1 cellular context compared by ENCODE assay signal in the genomic region with DNA sequence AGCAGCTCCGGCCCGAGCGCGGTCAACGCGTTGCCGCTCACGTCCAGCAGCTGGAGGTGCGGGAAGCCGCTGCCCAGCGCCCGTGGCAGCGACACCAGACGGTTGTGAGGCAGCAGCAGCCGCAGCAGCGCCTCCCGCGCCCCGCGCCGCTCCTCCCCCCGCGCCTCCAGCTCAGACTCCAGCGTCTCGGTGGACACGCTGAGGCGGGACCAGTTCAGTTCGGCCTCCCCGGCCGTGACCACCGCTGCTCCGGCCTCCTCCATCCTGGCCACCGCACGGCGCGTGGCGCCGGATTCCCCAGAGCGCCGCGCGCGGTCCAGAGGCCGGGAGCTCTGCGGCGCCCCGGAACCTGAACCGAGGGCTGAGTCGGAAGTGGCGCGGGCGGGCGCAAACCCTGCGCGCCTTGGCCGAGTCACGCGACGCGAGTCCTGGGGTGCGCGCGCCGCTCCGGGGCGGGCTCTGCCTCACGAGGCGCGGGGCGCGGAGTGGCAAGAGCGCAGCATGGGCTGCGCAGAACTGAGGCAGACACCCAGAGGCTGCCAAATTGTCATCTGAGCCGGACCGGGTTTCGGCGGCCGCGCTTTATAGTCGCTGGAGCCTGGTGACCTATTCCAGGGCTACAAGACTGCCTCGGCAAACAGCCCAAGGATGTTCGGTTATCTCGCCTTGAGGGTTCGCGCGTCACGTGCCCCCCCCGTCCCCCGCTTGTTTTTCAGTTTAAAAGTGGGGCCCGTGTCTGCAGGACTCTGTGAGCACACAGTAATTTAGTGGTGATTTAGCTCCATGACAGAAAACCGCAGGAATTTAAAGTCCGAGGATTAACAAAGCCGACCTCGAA.
TF ChIP-seq lines count a peak whose summit lies in the region.

A gene (minus strand): TSS at position 374 of the 838 bp plus-strand sequence. CDS start 111 bp downstream, at position 263.

TF ChIP-seq in HepG2, 621 proteins besides CTCF, POLR2A, EP300 and RAD21 (continued from another document and continues in another):
- TF ChIP-seq, protein P1, sequence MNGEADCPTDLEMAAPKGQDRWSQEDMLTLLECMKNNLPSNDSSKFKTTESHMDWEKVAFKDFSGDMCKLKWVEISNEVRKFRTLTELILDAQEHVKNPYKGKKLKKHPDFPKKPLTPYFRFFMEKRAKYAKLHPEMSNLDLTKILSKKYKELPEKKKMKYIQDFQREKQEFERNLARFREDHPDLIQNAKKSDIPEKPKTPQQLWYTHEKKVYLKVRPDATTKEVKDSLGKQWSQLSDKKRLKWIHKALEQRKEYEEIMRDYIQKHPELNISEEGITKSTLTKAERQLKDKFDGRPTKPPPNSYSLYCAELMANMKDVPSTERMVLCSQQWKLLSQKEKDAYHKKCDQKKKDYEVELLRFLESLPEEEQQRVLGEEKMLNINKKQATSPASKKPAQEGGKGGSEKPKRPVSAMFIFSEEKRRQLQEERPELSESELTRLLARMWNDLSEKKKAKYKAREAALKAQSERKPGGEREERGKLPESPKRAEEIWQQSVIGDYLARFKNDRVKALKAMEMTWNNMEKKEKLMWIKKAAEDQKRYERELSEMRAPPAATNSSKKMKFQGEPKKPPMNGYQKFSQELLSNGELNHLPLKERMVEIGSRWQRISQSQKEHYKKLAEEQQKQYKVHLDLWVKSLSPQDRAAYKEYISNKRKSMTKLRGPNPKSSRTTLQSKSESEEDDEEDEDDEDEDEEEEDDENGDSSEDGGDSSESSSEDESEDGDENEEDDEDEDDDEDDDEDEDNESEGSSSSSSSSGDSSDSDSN (CRISPR knock-in tag; IDR thresholded peaks at IDR 0.05) = peak; percentile 99
- TF ChIP-seq, protein P2, sequence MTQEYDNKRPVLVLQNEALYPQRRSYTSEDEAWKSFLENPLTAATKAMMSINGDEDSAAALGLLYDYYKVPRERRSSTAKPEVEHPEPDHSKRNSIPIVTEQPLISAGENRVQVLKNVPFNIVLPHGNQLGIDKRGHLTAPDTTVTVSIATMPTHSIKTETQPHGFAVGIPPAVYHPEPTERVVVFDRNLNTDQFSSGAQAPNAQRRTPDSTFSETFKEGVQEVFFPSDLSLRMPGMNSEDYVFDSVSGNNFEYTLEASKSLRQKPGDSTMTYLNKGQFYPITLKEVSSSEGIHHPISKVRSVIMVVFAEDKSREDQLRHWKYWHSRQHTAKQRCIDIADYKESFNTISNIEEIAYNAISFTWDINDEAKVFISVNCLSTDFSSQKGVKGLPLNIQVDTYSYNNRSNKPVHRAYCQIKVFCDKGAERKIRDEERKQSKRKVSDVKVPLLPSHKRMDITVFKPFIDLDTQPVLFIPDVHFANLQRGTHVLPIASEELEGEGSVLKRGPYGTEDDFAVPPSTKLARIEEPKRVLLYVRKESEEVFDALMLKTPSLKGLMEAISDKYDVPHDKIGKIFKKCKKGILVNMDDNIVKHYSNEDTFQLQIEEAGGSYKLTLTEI (CRISPR knock-in tag; conservative IDR thresholded peaks at IDR 0.05) = no peak
- TF ChIP-seq HOXA7 (CRISPR knock-in tag; IDR thresholded peaks at IDR 0.05) = no peak; the same call in 1 of the 2 replicates
- TF ChIP-seq TEAD2 (CRISPR knock-in tag; IDR thresholded peaks at IDR 0.05) = no peak
- TF ChIP-seq TMF1 (CRISPR knock-in tag; IDR thresholded peaks at IDR 0.05; ENCODE audit: low read depth) = no peak
- TF ChIP-seq EZH2 (conservative IDR thresholded peaks at IDR 0.05; ENCODE audit: low read depth, low read length) = no peak
- TF ChIP-seq MXD4 (CRISPR knock-in tag; IDR thresholded peaks at IDR 0.05) = peak; percentile 67; the same call in 1 of the 2 replicates
- peak; percentile 91 for TF ChIP-seq PHF8 (CRISPR knock-in tag; IDR thresholded peaks at IDR 0.05)
- peak; percentile 87 for TF ChIP-seq GABPA (IDR thresholded peaks at IDR 0.05; ENCODE audit: low read depth, low read length)
- TF ChIP-seq GABPA (CRISPR knock-in tag; IDR thresholded peaks at IDR 0.05; ENCODE audit: low read depth) = peak; percentile 79
- no peak for TF ChIP-seq ZNF180 (CRISPR knock-in tag; IDR thresholded peaks at IDR 0.05; ENCODE audit: borderline replicate concordance, low read depth)
- TF ChIP-seq, protein P3, sequence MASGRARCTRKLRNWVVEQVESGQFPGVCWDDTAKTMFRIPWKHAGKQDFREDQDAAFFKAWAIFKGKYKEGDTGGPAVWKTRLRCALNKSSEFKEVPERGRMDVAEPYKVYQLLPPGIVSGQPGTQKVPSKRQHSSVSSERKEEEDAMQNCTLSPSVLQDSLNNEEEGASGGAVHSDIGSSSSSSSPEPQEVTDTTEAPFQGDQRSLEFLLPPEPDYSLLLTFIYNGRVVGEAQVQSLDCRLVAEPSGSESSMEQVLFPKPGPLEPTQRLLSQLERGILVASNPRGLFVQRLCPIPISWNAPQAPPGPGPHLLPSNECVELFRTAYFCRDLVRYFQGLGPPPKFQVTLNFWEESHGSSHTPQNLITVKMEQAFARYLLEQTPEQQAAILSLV (CRISPR knock-in tag; IDR thresholded peaks at IDR 0.05; ENCODE audit: borderline replicate concordance) = peak; percentile 87; the same call in 1 of the 2 replicates
- TF ChIP-seq SOX13 (IDR thresholded peaks at IDR 0.05) = no peak
- peak in 1 of 2 experiments; percentile 42; a peak in 1 of 4 replicates for TF ChIP-seq SOX13 (CRISPR knock-in tag; conservative IDR thresholded peaks at IDR 0.05 in 1 of 2, IDR thresholded peaks at IDR 0.05 in 1 of 2)
- TF ChIP-seq ZFP36L1 (CRISPR knock-in tag; IDR thresholded peaks at IDR 0.05) = peak; percentile 85; the same call in 1 of the 2 replicates
- 0 out of 2 replicates have a peak, but pooled peaks have one; percentile 6 for TF ChIP-seq CEBPG (CRISPR knock-in tag; IDR thresholded peaks at IDR 0.05)
- TF ChIP-seq ZBTB1 (CRISPR knock-in tag; IDR thresholded peaks at IDR 0.05; ENCODE audit: borderline replicate concordance) = peak; percentile 96; the same call in 1 of the 2 replicates
- TF ChIP-seq, protein P4, sequence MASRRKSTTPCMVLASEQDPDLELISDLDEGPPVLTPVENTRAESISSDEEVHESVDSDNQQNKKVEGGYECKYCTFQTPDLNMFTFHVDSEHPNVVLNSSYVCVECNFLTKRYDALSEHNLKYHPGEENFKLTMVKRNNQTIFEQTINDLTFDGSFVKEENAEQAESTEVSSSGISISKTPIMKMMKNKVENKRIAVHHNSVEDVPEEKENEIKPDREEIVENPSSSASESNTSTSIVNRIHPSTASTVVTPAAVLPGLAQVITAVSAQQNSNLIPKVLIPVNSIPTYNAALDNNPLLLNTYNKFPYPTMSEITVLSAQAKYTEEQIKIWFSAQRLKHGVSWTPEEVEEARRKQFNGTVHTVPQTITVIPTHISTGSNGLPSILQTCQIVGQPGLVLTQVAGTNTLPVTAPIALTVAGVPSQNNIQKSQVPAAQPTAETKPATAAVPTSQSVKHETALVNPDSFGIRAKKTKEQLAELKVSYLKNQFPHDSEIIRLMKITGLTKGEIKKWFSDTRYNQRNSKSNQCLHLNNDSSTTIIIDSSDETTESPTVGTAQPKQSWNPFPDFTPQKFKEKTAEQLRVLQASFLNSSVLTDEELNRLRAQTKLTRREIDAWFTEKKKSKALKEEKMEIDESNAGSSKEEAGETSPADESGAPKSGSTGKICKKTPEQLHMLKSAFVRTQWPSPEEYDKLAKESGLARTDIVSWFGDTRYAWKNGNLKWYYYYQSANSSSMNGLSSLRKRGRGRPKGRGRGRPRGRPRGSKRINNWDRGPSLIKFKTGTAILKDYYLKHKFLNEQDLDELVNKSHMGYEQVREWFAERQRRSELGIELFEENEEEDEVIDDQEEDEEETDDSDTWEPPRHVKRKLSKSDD (CRISPR knock-in tag; IDR thresholded peaks at IDR 0.05; ENCODE audit: low read depth) = peak; percentile 61; the same call in 1 of the 2 replicates
- TF ChIP-seq RCOR2 (CRISPR knock-in tag; IDR thresholded peaks at IDR 0.05) = no peak
- TF ChIP-seq NCOA5 (CRISPR knock-in tag; IDR thresholded peaks at IDR 0.05) = no peak
- no peak; the same call in 1 of the 2 replicates for TF ChIP-seq ISX (CRISPR knock-in tag; conservative IDR thresholded peaks at IDR 0.05)
- TF ChIP-seq, protein P5, sequence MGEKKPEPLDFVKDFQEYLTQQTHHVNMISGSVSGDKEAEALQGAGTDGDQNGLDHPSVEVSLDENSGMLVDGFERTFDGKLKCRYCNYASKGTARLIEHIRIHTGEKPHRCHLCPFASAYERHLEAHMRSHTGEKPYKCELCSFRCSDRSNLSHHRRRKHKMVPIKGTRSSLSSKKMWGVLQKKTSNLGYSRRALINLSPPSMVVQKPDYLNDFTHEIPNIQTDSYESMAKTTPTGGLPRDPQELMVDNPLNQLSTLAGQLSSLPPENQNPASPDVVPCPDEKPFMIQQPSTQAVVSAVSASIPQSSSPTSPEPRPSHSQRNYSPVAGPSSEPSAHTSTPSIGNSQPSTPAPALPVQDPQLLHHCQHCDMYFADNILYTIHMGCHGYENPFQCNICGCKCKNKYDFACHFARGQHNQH (CRISPR knock-in tag; IDR thresholded peaks at IDR 0.05) = peak; percentile 61; the same call in 1 of the 2 replicates
- TF ChIP-seq ARID2 (CRISPR knock-in tag; IDR thresholded peaks at IDR 0.05; ENCODE audit: borderline replicate concordance) = no peak
- 0 out of 2 replicates have a peak, but pooled peaks have one; percentile 59 for TF ChIP-seq ZNF17 (CRISPR knock-in tag; IDR thresholded peaks at IDR 0.05)
- 0 out of 2 replicates have a peak, but pooled peaks have one; percentile 33 for TF ChIP-seq TBP (CRISPR knock-in tag; IDR thresholded peaks at IDR 0.05)
- peak; percentile 75 for TF ChIP-seq IRF2 (CRISPR knock-in tag; IDR thresholded peaks at IDR 0.05)
- TF ChIP-seq, protein P6, sequence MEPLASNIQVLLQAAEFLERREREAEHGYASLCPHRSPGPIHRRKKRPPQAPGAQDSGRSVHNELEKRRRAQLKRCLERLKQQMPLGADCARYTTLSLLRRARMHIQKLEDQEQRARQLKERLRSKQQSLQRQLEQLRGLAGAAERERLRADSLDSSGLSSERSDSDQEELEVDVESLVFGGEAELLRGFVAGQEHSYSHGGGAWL (CRISPR knock-in tag; IDR thresholded peaks at IDR 0.05) = peak; percentile 67
- 0 out of 2 replicates have a peak, but pooled peaks have one; percentile 32 for TF ChIP-seq KDM1A (CRISPR knock-in tag; IDR thresholded peaks at IDR 0.05)
- TF ChIP-seq, protein P7, sequence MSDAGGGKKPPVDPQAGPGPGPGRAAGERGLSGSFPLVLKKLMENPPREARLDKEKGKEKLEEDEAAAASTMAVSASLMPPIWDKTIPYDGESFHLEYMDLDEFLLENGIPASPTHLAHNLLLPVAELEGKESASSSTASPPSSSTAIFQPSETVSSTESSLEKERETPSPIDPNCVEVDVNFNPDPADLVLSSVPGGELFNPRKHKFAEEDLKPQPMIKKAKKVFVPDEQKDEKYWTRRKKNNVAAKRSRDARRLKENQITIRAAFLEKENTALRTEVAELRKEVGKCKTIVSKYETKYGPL (CRISPR knock-in tag; IDR thresholded peaks at IDR 0.05) = no peak
- TF ChIP-seq ZNF781 (CRISPR knock-in tag; IDR thresholded peaks at IDR 0.05; ENCODE audit: borderline replicate concordance, not compliant biosample characterization) = peak; percentile 56
- TF ChIP-seq, protein P8, sequence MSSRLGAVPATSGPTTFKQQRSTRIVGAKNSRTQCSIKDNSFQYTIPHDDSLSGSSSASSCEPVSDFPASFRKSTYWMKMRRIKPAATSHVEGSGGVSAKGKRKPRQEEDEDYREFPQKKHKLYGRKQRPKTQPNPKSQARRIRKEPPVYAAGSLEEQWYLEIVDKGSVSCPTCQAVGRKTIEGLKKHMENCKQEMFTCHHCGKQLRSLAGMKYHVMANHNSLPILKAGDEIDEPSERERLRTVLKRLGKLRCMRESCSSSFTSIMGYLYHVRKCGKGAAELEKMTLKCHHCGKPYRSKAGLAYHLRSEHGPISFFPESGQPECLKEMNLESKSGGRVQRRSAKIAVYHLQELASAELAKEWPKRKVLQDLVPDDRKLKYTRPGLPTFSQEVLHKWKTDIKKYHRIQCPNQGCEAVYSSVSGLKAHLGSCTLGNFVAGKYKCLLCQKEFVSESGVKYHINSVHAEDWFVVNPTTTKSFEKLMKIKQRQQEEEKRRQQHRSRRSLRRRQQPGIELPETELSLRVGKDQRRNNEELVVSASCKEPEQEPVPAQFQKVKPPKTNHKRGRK (CRISPR knock-in tag; IDR thresholded peaks at IDR 0.05) = no peak
- no peak for TF ChIP-seq ZNF326 (CRISPR knock-in tag; IDR thresholded peaks at IDR 0.05; ENCODE audit: borderline replicate concordance)
- no peak for TF ChIP-seq TP53 (CRISPR knock-in tag; conservative IDR thresholded peaks at IDR 0.05)
- TF ChIP-seq ZSCAN22 (CRISPR knock-in tag; IDR thresholded peaks at IDR 0.05) = no peak
- no peak for TF ChIP-seq TBX3 (IDR thresholded peaks at IDR 0.05; ENCODE audit: borderline replicate concordance)
- no peak for TF ChIP-seq CAMTA2 (CRISPR knock-in tag; IDR thresholded peaks at IDR 0.05; ENCODE audit: borderline replicate concordance)
- no peak; the same call in 1 of the 2 replicates for TF ChIP-seq ZNF430 (CRISPR knock-in tag; IDR thresholded peaks at IDR 0.05)
- TF ChIP-seq, protein P9, sequence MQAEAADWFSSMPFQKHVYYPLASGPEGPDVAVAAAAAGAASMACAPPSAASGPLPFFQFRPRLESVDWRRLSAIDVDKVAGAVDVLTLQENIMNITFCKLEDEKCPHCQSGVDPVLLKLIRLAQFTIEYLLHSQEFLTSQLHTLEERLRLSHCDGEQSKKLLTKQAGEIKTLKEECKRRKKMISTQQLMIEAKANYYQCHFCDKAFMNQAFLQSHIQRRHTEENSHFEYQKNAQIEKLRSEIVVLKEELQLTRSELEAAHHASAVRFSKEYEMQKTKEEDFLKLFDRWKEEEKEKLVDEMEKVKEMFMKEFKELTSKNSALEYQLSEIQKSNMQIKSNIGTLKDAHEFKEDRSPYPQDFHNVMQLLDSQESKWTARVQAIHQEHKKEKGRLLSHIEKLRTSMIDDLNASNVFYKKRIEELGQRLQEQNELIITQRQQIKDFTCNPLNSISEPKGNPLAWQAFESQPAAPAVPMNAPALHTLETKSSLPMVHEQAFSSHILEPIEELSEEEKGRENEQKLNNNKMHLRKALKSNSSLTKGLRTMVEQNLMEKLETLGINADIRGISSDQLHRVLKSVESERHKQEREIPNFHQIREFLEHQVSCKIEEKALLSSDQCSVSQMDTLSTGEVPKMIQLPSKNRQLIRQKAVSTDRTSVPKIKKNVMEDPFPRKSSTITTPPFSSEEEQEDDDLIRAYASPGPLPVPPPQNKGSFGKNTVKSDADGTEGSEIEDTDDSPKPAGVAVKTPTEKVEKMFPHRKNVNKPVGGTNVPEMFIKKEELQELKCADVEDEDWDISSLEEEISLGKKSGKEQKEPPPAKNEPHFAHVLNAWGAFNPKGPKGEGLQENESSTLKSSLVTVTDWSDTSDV (CRISPR knock-in tag; IDR thresholded peaks at IDR 0.05) = peak; percentile 86; the same call in 1 of the 2 replicates
- TF ChIP-seq ZNF224 (CRISPR knock-in tag; IDR thresholded peaks at IDR 0.05) = no peak; the same call in 1 of the 2 replicates
- peak; percentile 78; the same call in 1 of the 2 replicates for TF ChIP-seq ZNF556 (CRISPR knock-in tag; IDR thresholded peaks at IDR 0.05; ENCODE audit: borderline replicate concordance)
- TF ChIP-seq SRSF4 (IDR thresholded peaks at IDR 0.05; ENCODE audit: low read depth, low read length, poor library complexity, severe bottlenecking) = no peak
- TF ChIP-seq ZNF235 (CRISPR knock-in tag; IDR thresholded peaks at IDR 0.05; ENCODE audit: borderline replicate concordance) = no peak
- no peak; the same call in 1 of the 2 replicates for TF ChIP-seq MAZ (IDR thresholded peaks at IDR 0.05; ENCODE audit: borderline replicate concordance, low read depth, low read length)
- TF ChIP-seq MAZ (CRISPR knock-in tag; IDR thresholded peaks at IDR 0.05; ENCODE audit: low read depth) = peak; percentile 87
- TF ChIP-seq KAT7 (CRISPR knock-in tag; IDR thresholded peaks at IDR 0.05; ENCODE audit: borderline replicate concordance) = peak; percentile 95
- TF ChIP-seq SCMH1 (CRISPR knock-in tag; IDR thresholded peaks at IDR 0.05; ENCODE audit: borderline replicate concordance) = no peak
